Comparison of ENCODE assay signal across 30 cellular contexts in genomic region chr5:103333376-103333775, GRCh38.
"Had no signal": no experiment of that assay in that cellular context is flagged by ENCODE, and none has a peak within 500 bp of the region (broad histone marks: within the 10 kb centered on the region; RNA-seq: fewer than 3 reads in every experiment).

No MANE protein-coding gene starts in this region.

- H3K4me3 ChIP-seq: ascending aorta, esophagus muscularis mucosa, gastrocnemius medialis, heart left ventricle had no signal

- H3K9me3 Mint-ChIP-seq: activated CD4-positive, alpha-beta memory T cell treated with anti-CD3 and anti-CD28 coated beads for 36 hours; activated CD4-positive, alpha-beta T cell treated with anti-CD3 and anti-CD28 coated beads, Interleukin-2, amount 10 ng/mL, durations not matched to agents 24 days and 14 days; activated naive CD4-positive, alpha-beta T cell treated with anti-CD3 and anti-CD28 coated beads for 36 hours; activated naive CD4-positive, alpha-beta T cell treated with anti-CD3 and anti-CD28 coated beads, Interleukin-2, amount 50 U/mL, for 24 hours; activated naive CD8-positive, alpha-beta T cell treated with anti-CD3 and anti-CD28 coated beads for 36 hours; activated naive CD8-positive, alpha-beta T cell treated with anti-CD3 and anti-CD28 coated beads, Interleukin-2, amount 50 U/mL, for 24 hours; activated T-helper 1 cell treated with anti-CD3 and anti-CD28 coated beads, Interleukin-12 subunit alpha, Interleukin-12 subunit beta, Interleukin-2, Interleukin-4 antibody, amounts not matched to agents 30 ng/mL and 10 ng/mL and 1 ng/mL, durations not matched to agents 14 hours and 24 hours and 36 hours; activated T-helper 2 cell treated with anti-CD3 and anti-CD28 coated beads, Interferon-gamma antibody, Interleukin-2, Interleukin-4, amounts not matched to agents 10 μg/mL and 5 μg/mL and 100 μg/mL, durations not matched to agents 14 hours and 24 hours and 36 hours; central memory CD8-positive, alpha-beta T cell; endodermal cell had no signal

- H3K4me3 Mint-ChIP-seq: activated CD4-positive, alpha-beta memory T cell treated with anti-CD3 and anti-CD28 coated beads for 36 hours; activated CD4-positive, alpha-beta T cell treated with anti-CD3 and anti-CD28 coated beads for 36 hours; activated CD4-positive, alpha-beta T cell treated with anti-CD3 and anti-CD28 coated beads, Interleukin-2, amount 10 ng/mL, durations not matched to agents 24 days and 14 days; activated CD8-positive, alpha-beta memory T cell treated with anti-CD3 and anti-CD28 coated beads, Interleukin-2, amount 10 ng/mL, durations not matched to agents 7 days and 5 days; activated CD8-positive, alpha-beta T cell treated with anti-CD3 and anti-CD28 coated beads, Interleukin-2, amount 10 ng/mL, durations not matched to agents 7 days and 5 days; activated naive CD4-positive, alpha-beta T cell treated with anti-CD3 and anti-CD28 coated beads for 36 hours; activated naive CD4-positive, alpha-beta T cell treated with anti-CD3 and anti-CD28 coated beads, Interleukin-2, amount 50 U/mL, for 24 hours; activated naive CD8-positive, alpha-beta T cell treated with anti-CD3 and anti-CD28 coated beads for 36 hours; activated naive CD8-positive, alpha-beta T cell treated with anti-CD3 and anti-CD28 coated beads, Interleukin-2, amount 50 U/mL, for 24 hours; activated T-helper 1 cell treated with anti-CD3 and anti-CD28 coated beads, Interleukin-12 subunit alpha, Interleukin-12 subunit beta, Interleukin-2, Interleukin-4 antibody, amounts not matched to agents 30 ng/mL and 10 ng/mL and 1 ng/mL, durations not matched to agents 14 hours and 24 hours and 36 hours; central memory CD8-positive, alpha-beta T cell; endodermal cell had no signal

- H3K27ac ChIP-seq: ascending aorta, brain microvascular endothelial cell, esophagus muscularis mucosa, foreskin keratinocyte, gastrocnemius medialis, heart left ventricle had no signal

- ATAC-seq: activated CD4-positive, alpha-beta T cell treated with anti-CD3 and anti-CD28 coated beads for 36 hours; activated CD8-positive, alpha-beta memory T cell treated with anti-CD3 and anti-CD28 coated beads, Interleukin-2, amount 10 ng/mL, durations not matched to agents 7 days and 5 days; activated CD8-positive, alpha-beta T cell treated with anti-CD3 and anti-CD28 coated beads, Interleukin-2, amount 10 ng/mL, durations not matched to agents 7 days and 5 days; activated naive CD8-positive, alpha-beta T cell treated with anti-CD3 and anti-CD28 coated beads, Interleukin-2, amount 50 U/mL, for 24 hours; foreskin keratinocyte; gastrocnemius medialis; heart left ventricle had no signal

- DNase-seq: activated CD4-positive, alpha-beta memory T cell treated with anti-CD3 and anti-CD28 coated beads for 36 hours; activated CD4-positive, alpha-beta T cell treated with anti-CD3 and anti-CD28 coated beads for 36 hours; activated CD4-positive, alpha-beta T cell treated with anti-CD3 and anti-CD28 coated beads, Interleukin-2, amount 10 ng/mL, durations not matched to agents 24 days and 14 days; activated CD4-positive, CD25-positive, alpha-beta regulatory T cell; activated CD4-positive, CD25-positive, alpha-beta regulatory T cell treated with anti-CD3 and anti-CD28 coated beads, Interleukin-2, amount 50 U/mL, for 72 hours; activated CD8-positive, alpha-beta memory T cell treated with anti-CD3 and anti-CD28 coated beads, Interleukin-2, amount 10 ng/mL, durations not matched to agents 7 days and 5 days; activated CD8-positive, alpha-beta memory T cell treated with anti-CD3 and anti-CD28 coated beads, Interleukin-2, amount 50 U/mL, for 4 hours; activated CD8-positive, alpha-beta T cell treated with anti-CD3 and anti-CD28 coated beads, Interleukin-2, amount 10 ng/mL, durations not matched to agents 7 days and 5 days; activated effector memory CD4-positive, alpha-beta T cell treated with anti-CD3 and anti-CD28 coated beads, Interleukin-2, amount 50 U/mL, for 16 hours; activated naive CD4-positive, alpha-beta T cell treated with anti-CD3 and anti-CD28 coated beads for 36 hours; activated naive CD8-positive, alpha-beta T cell treated with anti-CD3 and anti-CD28 coated beads for 36 hours; activated naive CD8-positive, alpha-beta T cell treated with anti-CD3 and anti-CD28 coated beads, Interleukin-2, amount 50 U/mL, for 24 hours; activated T-cell treated with anti-CD3 and anti-CD28 coated beads, Interleukin-2, amount 50 U/mL, for 1 hour; activated T-cell treated with anti-CD3 and anti-CD28 coated beads, Interleukin-2, amount 50 U/mL, for 48 hours; brain microvascular endothelial cell; cortex of kidney; dermis blood vessel endothelial cell; effector memory CD4-positive, alpha-beta T cell; endodermal cell; foreskin keratinocyte; gastrocnemius medialis; glutamatergic neuron; heart left ventricle; T-helper 2 cell had no signal

- H3K36me3 Mint-ChIP-seq: activated CD4-positive, alpha-beta memory T cell treated with anti-CD3 and anti-CD28 coated beads for 36 hours; activated CD8-positive, alpha-beta memory T cell treated with anti-CD3 and anti-CD28 coated beads, Interleukin-2, amount 10 ng/mL, durations not matched to agents 7 days and 5 days; activated naive CD4-positive, alpha-beta T cell treated with anti-CD3 and anti-CD28 coated beads, Interleukin-2, amount 50 U/mL, for 24 hours; activated naive CD8-positive, alpha-beta T cell treated with anti-CD3 and anti-CD28 coated beads for 36 hours had no signal

- H3K4me1 Mint-ChIP-seq: activated CD4-positive, alpha-beta T cell treated with anti-CD3 and anti-CD28 coated beads for 36 hours; activated CD4-positive, alpha-beta T cell treated with anti-CD3 and anti-CD28 coated beads, Interleukin-2, amount 10 ng/mL, durations not matched to agents 24 days and 14 days; activated CD8-positive, alpha-beta memory T cell treated with anti-CD3 and anti-CD28 coated beads, Interleukin-2, amount 10 ng/mL, durations not matched to agents 7 days and 5 days; activated naive CD4-positive, alpha-beta T cell treated with anti-CD3 and anti-CD28 coated beads, Interleukin-2, amount 50 U/mL, for 24 hours; activated naive CD8-positive, alpha-beta T cell treated with anti-CD3 and anti-CD28 coated beads for 36 hours; activated naive CD8-positive, alpha-beta T cell treated with anti-CD3 and anti-CD28 coated beads, Interleukin-2, amount 50 U/mL, for 24 hours; central memory CD8-positive, alpha-beta T cell; endodermal cell had no signal

- H3K36me3 ChIP-seq: ascending aorta, brain microvascular endothelial cell, esophagus muscularis mucosa, gastrocnemius medialis, heart left ventricle had no signal

- H3K9me3 ChIP-seq: ascending aorta, esophagus muscularis mucosa, gastrocnemius medialis, heart left ventricle had no signal

- H3K27ac Mint-ChIP-seq: activated CD4-positive, alpha-beta memory T cell treated with anti-CD3 and anti-CD28 coated beads for 36 hours; activated CD4-positive, alpha-beta T cell treated with anti-CD3 and anti-CD28 coated beads for 36 hours; activated CD4-positive, alpha-beta T cell treated with anti-CD3 and anti-CD28 coated beads, Interleukin-2, amount 10 ng/mL, durations not matched to agents 24 days and 14 days; activated CD8-positive, alpha-beta memory T cell treated with anti-CD3 and anti-CD28 coated beads, Interleukin-2, amount 10 ng/mL, durations not matched to agents 7 days and 5 days; activated CD8-positive, alpha-beta T cell treated with anti-CD3 and anti-CD28 coated beads, Interleukin-2, amount 10 ng/mL, durations not matched to agents 7 days and 5 days; activated naive CD4-positive, alpha-beta T cell treated with anti-CD3 and anti-CD28 coated beads for 36 hours; activated naive CD4-positive, alpha-beta T cell treated with anti-CD3 and anti-CD28 coated beads, Interleukin-2, amount 50 U/mL, for 24 hours; activated naive CD8-positive, alpha-beta T cell treated with anti-CD3 and anti-CD28 coated beads for 36 hours; activated naive CD8-positive, alpha-beta T cell treated with anti-CD3 and anti-CD28 coated beads, Interleukin-2, amount 50 U/mL, for 24 hours; activated T-helper 1 cell treated with anti-CD3 and anti-CD28 coated beads, Interleukin-12 subunit alpha, Interleukin-12 subunit beta, Interleukin-2, Interleukin-4 antibody, amounts not matched to agents 30 ng/mL and 10 ng/mL and 1 ng/mL, durations not matched to agents 14 hours and 24 hours and 36 hours; activated T-helper 2 cell treated with anti-CD3 and anti-CD28 coated beads, Interferon-gamma antibody, Interleukin-2, Interleukin-4, amounts not matched to agents 10 μg/mL and 5 μg/mL and 100 μg/mL, durations not matched to agents 14 hours and 24 hours and 36 hours; endodermal cell had no signal

- H3K27me3 Mint-ChIP-seq: activated naive CD4-positive, alpha-beta T cell treated with anti-CD3 and anti-CD28 coated beads, Interleukin-2, amount 50 U/mL, for 24 hours; central memory CD8-positive, alpha-beta T cell had no signal

- H3K4me1 ChIP-seq: ascending aorta, foreskin keratinocyte, gastrocnemius medialis, heart left ventricle had no signal

- H3K27me3 ChIP-seq: ascending aorta, brain microvascular endothelial cell, esophagus muscularis mucosa, gastrocnemius medialis, heart left ventricle had no signal
